1 cellular context compared by ENCODE assay signal in the genomic region with DNA sequence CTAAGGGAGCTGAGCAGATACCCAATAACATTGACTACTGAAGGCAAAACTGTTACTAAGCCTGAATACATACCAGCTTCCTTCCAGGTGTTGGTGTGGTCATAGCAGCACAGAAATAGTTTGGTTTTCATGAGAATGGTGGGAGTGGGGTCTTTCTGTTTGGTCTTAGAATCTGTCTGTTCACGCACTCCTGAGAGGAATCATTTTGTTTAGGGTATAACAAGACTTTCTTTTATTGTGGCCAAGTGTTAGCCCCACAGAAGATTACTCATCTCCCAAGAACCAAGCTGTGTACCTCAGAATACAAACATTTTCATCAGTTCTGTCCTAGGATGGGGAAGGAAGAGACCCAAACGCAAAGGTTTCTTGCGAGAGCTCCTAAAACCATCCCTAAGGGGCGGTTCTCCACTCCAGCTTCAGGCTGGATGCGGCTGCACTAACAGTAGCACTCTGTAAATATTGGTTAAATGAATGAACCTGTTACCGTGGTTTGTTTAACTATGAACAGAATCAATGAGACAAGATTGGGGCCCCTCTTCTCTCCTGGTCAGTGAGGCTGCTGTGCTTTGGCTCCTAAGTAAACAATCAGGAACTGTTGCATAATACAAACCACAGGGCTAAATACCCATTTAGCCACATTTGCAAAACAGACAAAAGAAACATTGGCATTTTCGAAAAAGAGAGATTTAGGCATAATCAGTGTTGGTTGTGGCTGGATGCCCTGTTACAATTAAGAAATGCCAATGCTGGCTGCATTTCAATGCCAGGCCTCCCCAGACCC.
TF ChIP-seq lines count a peak whose summit lies in the region.

No MANE protein-coding gene starts in this region.

TF ChIP-seq in HepG2, 621 proteins besides CTCF, POLR2A, EP300 and RAD21 (continued from another document and continues in another):
- TF ChIP-seq HMG20B (CRISPR knock-in tag; conservative IDR thresholded peaks at IDR 0.05) (peak; percentile 99), NR2F2 (IDR thresholded peaks at IDR 0.05; ENCODE audit: borderline replicate concordance, low read depth) (peak; percentile 93), ZBTB43 (CRISPR knock-in tag; conservative IDR thresholded peaks at IDR 0.05) (peak; percentile 81; the same call in 1 of the 2 replicates), POLR2AphosphoS5 (IDR thresholded peaks at IDR 0.05; ENCODE audit: low read depth, low read length) (no peak), ZMYM3 (CRISPR knock-in tag; IDR thresholded peaks at IDR 0.05) (peak; percentile 89), CENPBD1 (CRISPR knock-in tag; IDR thresholded peaks at IDR 0.05; ENCODE audit: borderline replicate concordance, low read depth) (no peak), MED8 (CRISPR knock-in tag; IDR thresholded peaks at IDR 0.05; ENCODE audit: insufficient replicate concordance) (no peak), BORCS8-MEF2B (CRISPR knock-in tag; IDR thresholded peaks at IDR 0.05) (no peak), HHEX (CRISPR knock-in tag; IDR thresholded peaks at IDR 0.05) (peak; percentile 97), ATM (IDR thresholded peaks at IDR 0.05; ENCODE audit: borderline replicate concordance) (no peak), ZNF335 (CRISPR knock-in tag; IDR thresholded peaks at IDR 0.05) (peak; percentile 75; the same call in 1 of the 2 replicates), SALL1 (CRISPR knock-in tag; IDR thresholded peaks at IDR 0.05) (peak; percentile 95), ZFYVE20 (CRISPR knock-in tag; IDR thresholded peaks at IDR 0.05; ENCODE audit: borderline replicate concordance, low read depth) (no peak), SRSF1 (optimal IDR thresholded peaks at IDR 0.05; ENCODE audit: low read depth, low read length) (no peak), PBX3 (CRISPR knock-in tag; IDR thresholded peaks at IDR 0.05; ENCODE audit: borderline replicate concordance) (no peak), ZNF883 (CRISPR knock-in tag; IDR thresholded peaks at IDR 0.05; ENCODE audit: not compliant biosample characterization) (no peak), PHF21A (CRISPR knock-in tag; IDR thresholded peaks at IDR 0.05) (peak; percentile 99), ZNF589 (CRISPR knock-in tag; conservative IDR thresholded peaks at IDR 0.05) (no peak), DDIT3 (CRISPR knock-in tag; IDR thresholded peaks at IDR 0.05) (no peak), RBFOX2 (IDR thresholded peaks at IDR 0.05; ENCODE audit: low read depth, low read length) (no peak), PITX1 (CRISPR knock-in tag; IDR thresholded peaks at IDR 0.05) (peak; percentile 97), MTF2 (CRISPR knock-in tag; IDR thresholded peaks at IDR 0.05; ENCODE audit: borderline replicate concordance) (no peak), NAIF1 (CRISPR knock-in tag; IDR thresholded peaks at IDR 0.05; ENCODE audit: borderline replicate concordance) (peak; percentile 70), LCORL (IDR thresholded peaks at IDR 0.05) (peak; percentile 84), LCORL (CRISPR knock-in tag; IDR thresholded peaks at IDR 0.05) (peak; percentile 97), FOSL2 (CRISPR knock-in tag; IDR thresholded peaks at IDR 0.05) (peak; percentile 90), ZNF543 (CRISPR knock-in tag; IDR thresholded peaks at IDR 0.05) (peak; percentile 76; the same call in 1 of the 2 replicates), REXO4 (CRISPR knock-in tag; IDR thresholded peaks at IDR 0.05; ENCODE audit: borderline replicate concordance) (0 out of 2 replicates have a peak, but pooled peaks have one; percentile 38), GATAD2A (CRISPR knock-in tag; IDR thresholded peaks at IDR 0.05) (peak; percentile 100), HDAC2 (CRISPR knock-in tag; IDR thresholded peaks at IDR 0.05) (peak; percentile 99), REPIN1 (CRISPR knock-in tag; IDR thresholded peaks at IDR 0.05; ENCODE audit: borderline replicate concordance, low read depth) (peak; percentile 96; the same call in 1 of the 2 replicates), ADNP (CRISPR knock-in tag; IDR thresholded peaks at IDR 0.05) (no peak), ZNF816 (CRISPR knock-in tag; IDR thresholded peaks at IDR 0.05; ENCODE audit: borderline replicate concordance) (0 out of 2 replicates have a peak, but pooled peaks have one; percentile 21), NFYC (CRISPR knock-in tag; IDR thresholded peaks at IDR 0.05) (peak; percentile 39; the same call in 1 of the 2 replicates), ZBTB39 (CRISPR knock-in tag; IDR thresholded peaks at IDR 0.05) (no peak), CCAR2 (optimal IDR thresholded peaks at IDR 0.05; ENCODE audit: low read depth, low read length) (peak; percentile 85), THAP11 (CRISPR knock-in tag; IDR thresholded peaks at IDR 0.05) (peak; percentile 83), MTA3 (CRISPR knock-in tag; IDR thresholded peaks at IDR 0.05) (no peak), HNRNPL (IDR thresholded peaks at IDR 0.05; ENCODE audit: low read depth, low read length) (no peak), HDAC1 (CRISPR knock-in tag; IDR thresholded peaks at IDR 0.05) (peak; percentile 99), FOXO1 (CRISPR knock-in tag; IDR thresholded peaks at IDR 0.05) (peak; percentile 97), ZNF451 (CRISPR knock-in tag; IDR thresholded peaks at IDR 0.05) (0 out of 2 replicates have a peak, but pooled peaks have one; percentile 46), KLF12 (CRISPR knock-in tag; IDR thresholded peaks at IDR 0.05; ENCODE audit: borderline replicate concordance) (peak; percentile 86; the same call in 1 of the 2 replicates)
- TF ChIP-seq, protein P1, sequence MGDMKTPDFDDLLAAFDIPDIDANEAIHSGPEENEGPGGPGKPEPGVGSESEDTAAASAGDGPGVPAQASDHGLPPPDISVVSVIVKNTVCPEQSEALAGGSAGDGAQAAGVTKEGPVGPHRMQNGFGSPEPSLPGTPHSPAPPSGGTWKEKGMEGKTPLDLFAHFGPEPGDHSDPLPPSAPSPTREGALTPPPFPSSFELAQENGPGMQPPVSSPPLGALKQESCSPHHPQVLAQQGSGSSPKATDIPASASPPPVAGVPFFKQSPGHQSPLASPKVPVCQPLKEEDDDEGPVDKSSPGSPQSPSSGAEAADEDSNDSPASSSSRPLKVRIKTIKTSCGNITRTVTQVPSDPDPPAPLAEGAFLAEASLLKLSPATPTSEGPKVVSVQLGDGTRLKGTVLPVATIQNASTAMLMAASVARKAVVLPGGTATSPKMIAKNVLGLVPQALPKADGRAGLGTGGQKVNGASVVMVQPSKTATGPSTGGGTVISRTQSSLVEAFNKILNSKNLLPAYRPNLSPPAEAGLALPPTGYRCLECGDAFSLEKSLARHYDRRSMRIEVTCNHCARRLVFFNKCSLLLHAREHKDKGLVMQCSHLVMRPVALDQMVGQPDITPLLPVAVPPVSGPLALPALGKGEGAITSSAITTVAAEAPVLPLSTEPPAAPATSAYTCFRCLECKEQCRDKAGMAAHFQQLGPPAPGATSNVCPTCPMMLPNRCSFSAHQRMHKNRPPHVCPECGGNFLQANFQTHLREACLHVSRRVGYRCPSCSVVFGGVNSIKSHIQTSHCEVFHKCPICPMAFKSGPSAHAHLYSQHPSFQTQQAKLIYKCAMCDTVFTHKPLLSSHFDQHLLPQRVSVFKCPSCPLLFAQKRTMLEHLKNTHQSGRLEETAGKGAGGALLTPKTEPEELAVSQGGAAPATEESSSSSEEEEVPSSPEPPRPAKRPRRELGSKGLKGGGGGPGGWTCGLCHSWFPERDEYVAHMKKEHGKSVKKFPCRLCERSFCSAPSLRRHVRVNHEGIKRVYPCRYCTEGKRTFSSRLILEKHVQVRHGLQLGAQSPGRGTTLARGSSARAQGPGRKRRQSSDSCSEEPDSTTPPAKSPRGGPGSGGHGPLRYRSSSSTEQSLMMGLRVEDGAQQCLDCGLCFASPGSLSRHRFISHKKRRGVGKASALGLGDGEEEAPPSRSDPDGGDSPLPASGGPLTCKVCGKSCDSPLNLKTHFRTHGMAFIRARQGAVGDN (CRISPR knock-in tag; IDR thresholded peaks at IDR 0.05) = no peak; the same call in 1 of the 2 replicates
- TF ChIP-seq, protein P2, sequence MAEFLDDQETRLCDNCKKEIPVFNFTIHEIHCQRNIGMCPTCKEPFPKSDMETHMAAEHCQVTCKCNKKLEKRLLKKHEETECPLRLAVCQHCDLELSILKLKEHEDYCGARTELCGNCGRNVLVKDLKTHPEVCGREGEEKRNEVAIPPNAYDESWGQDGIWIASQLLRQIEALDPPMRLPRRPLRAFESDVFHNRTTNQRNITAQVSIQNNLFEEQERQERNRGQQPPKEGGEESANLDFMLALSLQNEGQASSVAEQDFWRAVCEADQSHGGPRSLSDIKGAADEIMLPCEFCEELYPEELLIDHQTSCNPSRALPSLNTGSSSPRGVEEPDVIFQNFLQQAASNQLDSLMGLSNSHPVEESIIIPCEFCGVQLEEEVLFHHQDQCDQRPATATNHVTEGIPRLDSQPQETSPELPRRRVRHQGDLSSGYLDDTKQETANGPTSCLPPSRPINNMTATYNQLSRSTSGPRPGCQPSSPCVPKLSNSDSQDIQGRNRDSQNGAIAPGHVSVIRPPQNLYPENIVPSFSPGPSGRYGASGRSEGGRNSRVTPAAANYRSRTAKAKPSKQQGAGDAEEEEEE (CRISPR knock-in tag; IDR thresholded peaks at IDR 0.05; ENCODE audit: borderline replicate concordance) = no peak
- TF ChIP-seq, protein P3, sequence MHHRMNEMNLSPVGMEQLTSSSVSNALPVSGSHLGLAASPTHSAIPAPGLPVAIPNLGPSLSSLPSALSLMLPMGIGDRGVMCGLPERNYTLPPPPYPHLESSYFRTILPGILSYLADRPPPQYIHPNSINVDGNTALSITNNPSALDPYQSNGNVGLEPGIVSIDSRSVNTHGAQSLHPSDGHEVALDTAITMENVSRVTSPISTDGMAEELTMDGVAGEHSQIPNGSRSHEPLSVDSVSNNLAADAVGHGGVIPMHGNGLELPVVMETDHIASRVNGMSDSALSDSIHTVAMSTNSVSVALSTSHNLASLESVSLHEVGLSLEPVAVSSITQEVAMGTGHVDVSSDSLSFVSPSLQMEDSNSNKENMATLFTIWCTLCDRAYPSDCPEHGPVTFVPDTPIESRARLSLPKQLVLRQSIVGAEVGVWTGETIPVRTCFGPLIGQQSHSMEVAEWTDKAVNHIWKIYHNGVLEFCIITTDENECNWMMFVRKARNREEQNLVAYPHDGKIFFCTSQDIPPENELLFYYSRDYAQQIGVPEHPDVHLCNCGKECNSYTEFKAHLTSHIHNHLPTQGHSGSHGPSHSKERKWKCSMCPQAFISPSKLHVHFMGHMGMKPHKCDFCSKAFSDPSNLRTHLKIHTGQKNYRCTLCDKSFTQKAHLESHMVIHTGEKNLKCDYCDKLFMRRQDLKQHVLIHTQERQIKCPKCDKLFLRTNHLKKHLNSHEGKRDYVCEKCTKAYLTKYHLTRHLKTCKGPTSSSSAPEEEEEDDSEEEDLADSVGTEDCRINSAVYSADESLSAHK (CRISPR knock-in tag; IDR thresholded peaks at IDR 0.05; ENCODE audit: borderline replicate concordance) = no peak
- TF ChIP-seq, protein P4, sequence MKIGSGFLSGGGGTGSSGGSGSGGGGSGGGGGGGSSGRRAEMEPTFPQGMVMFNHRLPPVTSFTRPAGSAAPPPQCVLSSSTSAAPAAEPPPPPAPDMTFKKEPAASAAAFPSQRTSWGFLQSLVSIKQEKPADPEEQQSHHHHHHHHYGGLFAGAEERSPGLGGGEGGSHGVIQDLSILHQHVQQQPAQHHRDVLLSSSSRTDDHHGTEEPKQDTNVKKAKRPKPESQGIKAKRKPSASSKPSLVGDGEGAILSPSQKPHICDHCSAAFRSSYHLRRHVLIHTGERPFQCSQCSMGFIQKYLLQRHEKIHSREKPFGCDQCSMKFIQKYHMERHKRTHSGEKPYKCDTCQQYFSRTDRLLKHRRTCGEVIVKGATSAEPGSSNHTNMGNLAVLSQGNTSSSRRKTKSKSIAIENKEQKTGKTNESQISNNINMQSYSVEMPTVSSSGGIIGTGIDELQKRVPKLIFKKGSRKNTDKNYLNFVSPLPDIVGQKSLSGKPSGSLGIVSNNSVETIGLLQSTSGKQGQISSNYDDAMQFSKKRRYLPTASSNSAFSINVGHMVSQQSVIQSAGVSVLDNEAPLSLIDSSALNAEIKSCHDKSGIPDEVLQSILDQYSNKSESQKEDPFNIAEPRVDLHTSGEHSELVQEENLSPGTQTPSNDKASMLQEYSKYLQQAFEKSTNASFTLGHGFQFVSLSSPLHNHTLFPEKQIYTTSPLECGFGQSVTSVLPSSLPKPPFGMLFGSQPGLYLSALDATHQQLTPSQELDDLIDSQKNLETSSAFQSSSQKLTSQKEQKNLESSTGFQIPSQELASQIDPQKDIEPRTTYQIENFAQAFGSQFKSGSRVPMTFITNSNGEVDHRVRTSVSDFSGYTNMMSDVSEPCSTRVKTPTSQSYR (CRISPR knock-in tag; IDR thresholded peaks at IDR 0.05; ENCODE audit: borderline replicate concordance) = peak; percentile 42; the same call in 1 of the 2 replicates
